Comparison of ENCODE assay signal across 9 cellular contexts in genomic region chr9:253539-253938, GRCh38. TPM values are rescaled to one million over a fixed set of nuclear protein-coding genes. Genes with fewer than 3 reads are reported as not detected.
"Had no signal": no experiment of that assay in that cellular context is flagged by ENCODE, and none has a peak within 500 bp of the region (broad histone marks: within the 10 kb centered on the region; RNA-seq: fewer than 3 reads in every experiment).

No MANE protein-coding gene starts in this region.

- H3K4me3 ChIP-seq: HAP-1 had no signal

- H3K4me3 Mint-ChIP-seq: HFFc6 had no signal

- H3K9me3 Mint-ChIP-seq: HFFc6 had no signal

- ATAC-seq: HCT116 had no signal

- FAIRE-seq: HTR-8/SVneo had no signal

- H3K27ac Mint-ChIP-seq: HFFc6 had no signal

- H3K9me3 ChIP-seq: HAP-1 had no signal

- H3K36me3 ChIP-seq: HAP-1 had no signal

- H3K4me1 ChIP-seq: HAP-1 had no signal

- DNase-seq: GOT3, H7, HFFc6, IMR-90, KG1 had no signal

RNA-seq across cellular contexts. Expression of gene DOCK8, which starts 38.9 kb away (rescaled TPM):
- total RNA-seq: HT-29, IMR-90 had no signal
- polyA plus RNA-seq: IMR-90 had no signal
